Comparison of ENCODE assay signal across 9 cellular contexts in genomic region chr21:36981049-36981391, GRCh38. TPM values are rescaled to one million over a fixed set of nuclear protein-coding genes. Genes with fewer than 3 reads are reported as not detected.
A peak's percentile ranks its signal among the peaks of the same experiment; 100 is the strongest.
DNase-seq lines count a peak whose midpoint lies in the region; ATAC-seq and TF ChIP-seq lines count a peak whose summit lies in the region.
"Had no signal": no experiment of that assay in that cellular context is flagged by ENCODE, and none has a peak within 500 bp of the region (broad histone marks: within the 10 kb centered on the region; RNA-seq: fewer than 3 reads in every experiment).

No MANE protein-coding gene starts in this region.

- H3K27me3 ChIP-seq in transverse colon = no peaks in the 10 kb centered on the region

- ATAC-seq in memory B cell (ENCODE audit: low read depth) = no peak

- H3K27me3 Mint-ChIP-seq in activated naive CD4-positive, alpha-beta T cell treated with anti-CD3 and anti-CD28 coated beads, Interleukin-2, amount 50 U/mL, for 24 hours = no peaks in the 10 kb centered on the region
- H3K27me3 Mint-ChIP-seq in memory B cell = peaks cover 4% of the 10 kb centered on the region
- peaks cover 43 to 54% (median 47%) of the 10 kb centered on the region in 3 donors for H3K27me3 Mint-ChIP-seq in CD14-positive monocyte (ENCODE audit: low read depth in 3 of 3)

- TF ChIP-seq CTCF in astrocyte of the spinal cord (IDR thresholded peaks at IDR 0.05; ENCODE audit: low read depth, low read length) (no peak), transverse colon (IDR thresholded peaks at IDR 0.05) (no peak), CD14-positive monocyte (IDR thresholded peaks at IDR 0.05) (no peak)

- intact Hi-C loops in transverse colon (cut with DNase I; ENCODE audit: low total_unique reads) (no loop called here), CD14-positive monocyte (cut with micrococcal nuclease) (no loop called here)

- H3K4me3 ChIP-seq in astrocyte of the spinal cord (ENCODE audit: low read depth, low read length) (peak overlapping the region; percentile 35), transverse colon (peak overlapping the region in 3 of 4 donors; percentile 25 to 63 (median 42))

- no peaks in the 10 kb centered on the region for H3K9me3 ChIP-seq in transverse colon
- H3K9me3 ChIP-seq: sigmoid colon had no signal

- in situ Hi-C loops in astrocyte of the spinal cord (cut with HindIII; ENCODE audit: low sequenced_read_pairs) (no loop called here), transverse colon (cut with MboI; ENCODE audit: low pct_ligation_motif_present in 1 of 4, low pct_unique_long_range_greater_than_20kb in 1 of 4, low sequenced_read_pairs in 3 of 4) (loop anchor here (5.0 to 25.0 kb wide), 4 partner anchors 94 to 581 kb away; partner anchors contain the start of genes PIGP (in 1 of the 4) and TTC3 (in 1 of the 4))

- WGBS in transverse colon (ENCODE audit: low coverage in 1 of 2), 2 donors = 17% methylated on average over 2 of the region's 2 CpGs; no CpG with 5 or more reads in 1 of the 2 donors

- H3K36me3 ChIP-seq in transverse colon = no peaks in the 10 kb centered on the region
- H3K36me3 ChIP-seq: sigmoid colon had no signal

- no peaks in the 10 kb centered on the region for H3K36me3 Mint-ChIP-seq in activated naive CD4-positive, alpha-beta T cell treated with anti-CD3 and anti-CD28 coated beads, Interleukin-2, amount 50 U/mL, for 24 hours
- H3K36me3 Mint-ChIP-seq in memory B cell (no peaks in the 10 kb centered on the region), CD14-positive monocyte (peaks cover 0 to 1% of the 10 kb centered on the region in 2 donors)

- H3K4me3 Mint-ChIP-seq in activated naive CD4-positive, alpha-beta T cell treated with anti-CD3 and anti-CD28 coated beads, Interleukin-2, amount 50 U/mL, for 24 hours = peak overlapping the region; percentile 82
- H3K4me3 Mint-ChIP-seq in memory B cell (peak overlapping the region; percentile 89), CD14-positive monocyte (peak overlapping the region in 1 of 2 donors; percentile 80)

- H3K9me3 Mint-ChIP-seq in activated naive CD4-positive, alpha-beta T cell treated with anti-CD3 and anti-CD28 coated beads, Interleukin-2, amount 50 U/mL, for 24 hours = no peaks in the 10 kb centered on the region
- H3K9me3 Mint-ChIP-seq in memory B cell = no peaks in the 10 kb centered on the region
- H3K9me3 Mint-ChIP-seq in CD14-positive monocyte = peaks cover 0 to 5% (median 2%) of the 10 kb centered on the region in 7 donors

- no peak overlapping the region for H3K27ac ChIP-seq in transverse colon

- peaks cover 29% of the 10 kb centered on the region for H3K4me1 Mint-ChIP-seq in activated naive CD4-positive, alpha-beta T cell treated with anti-CD3 and anti-CD28 coated beads, Interleukin-2, amount 50 U/mL, for 24 hours
- H3K4me1 Mint-ChIP-seq in memory B cell (peaks cover 21% of the 10 kb centered on the region), CD14-positive monocyte (peaks cover 32% of the 10 kb centered on the region)

- no peak for TF ChIP-seq EP300 in transverse colon (IDR thresholded peaks at IDR 0.05; ENCODE audit: low read depth)

- DNase-seq in activated naive CD4-positive, alpha-beta T cell (lab: John Stamatoyannopoulos, UW) = no peak
- DNase-seq in astrocyte of the spinal cord (ENCODE audit: low read depth, low spot score) = no peak
- DNase-seq in memory B cell (ENCODE audit: low spot score in 2 of 2) = no peak
- no peak for DNase-seq in transverse colon
- no peak for DNase-seq in C1 segment of cervical spinal cord (lab: John Stamatoyannopoulos, UW)
- no peak for DNase-seq in CD14-positive monocyte (ENCODE audit: low spot score)
- no peak for DNase-seq in D341Med (ENCODE audit: low spot score)
- DNase-seq: sigmoid colon had no signal

- H3K27ac Mint-ChIP-seq in activated naive CD4-positive, alpha-beta T cell treated with anti-CD3 and anti-CD28 coated beads, Interleukin-2, amount 50 U/mL, for 24 hours = no peak overlapping the region
- H3K27ac Mint-ChIP-seq in memory B cell = no peak overlapping the region
- H3K27ac Mint-ChIP-seq in CD14-positive monocyte = no peak overlapping the region

- peaks cover 0 to 20% (median 7%) of the 10 kb centered on the region in 4 donors for H3K4me1 ChIP-seq in transverse colon

- TF ChIP-seq POLR2A in transverse colon (IDR thresholded peaks at IDR 0.05) = no peak

RNA-seq across cellular contexts. Expression of gene HLCS, which starts 14.6 kb away (rescaled TPM):
- 10 to 100 TPM; 20.0 to 75.4 (median 32.8) TPM for total RNA-seq in transverse colon
- polyA plus RNA-seq in CD14-positive monocyte = 1 to 10 TPM; 2.2 to 3.1 TPM

RNA-seq across cellular contexts. Expression of gene RIPPLY3, which starts 25.5 kb away (rescaled TPM):
- total RNA-seq in transverse colon = under 1 TPM in 1 of 4 donors, not detected in 3; 0.27 TPM
- not detected for polyA plus RNA-seq in CD14-positive monocyte
- total RNA-seq: sigmoid colon had no signal
